13 cellular contexts compared by ENCODE assay signal in genomic region chr12:25332143-25332542, GRCh38.
DNase-seq lines count a peak whose midpoint lies in the region; ATAC-seq, FAIRE-seq and TF ChIP-seq lines count a peak whose summit lies in the region.
"Had no signal": no experiment of that assay in that cellular context is flagged by ENCODE, and none has a peak within 500 bp of the region (broad histone marks: within the 10 kb centered on the region; RNA-seq: fewer than 3 reads in every experiment).

No MANE protein-coding gene starts in this region.

- peak; percentile 97 for FAIRE-seq in GM19239 (lab: Jason Lieb, UNC)
- FAIRE-seq: G401.6 had no signal

- no peaks in the 10 kb centered on the region for H3K36me3 ChIP-seq in heart left ventricle
- H3K36me3 ChIP-seq: upper lobe of right lung had no signal

- ATAC-seq in HG02623 (IDR thresholded peaks at IDR 0.05; ENCODE audit: unreplicated experiment) (peak; percentile 91), HG03432 (IDR thresholded peaks at IDR 0.05; ENCODE audit: unreplicated experiment) (peak; percentile 84), heart left ventricle (no peak)
- ATAC-seq: PC-3, upper lobe of right lung had no signal

- H3K27ac ChIP-seq in heart left ventricle: no peak overlapping the region
- H3K27ac ChIP-seq: upper lobe of right lung had no signal

- intact Hi-C loops in heart left ventricle (cut with DNase I): no loop called here

- no peak overlapping the region for H3K4me3 ChIP-seq in heart left ventricle
- H3K4me3 ChIP-seq: upper lobe of right lung had no signal

- H3K27me3 ChIP-seq in heart left ventricle: no peaks in the 10 kb centered on the region
- H3K27me3 ChIP-seq: upper lobe of right lung had no signal

- POLR2A ChIA-PET in GM10248 (lab: Yijun Ruan, JAX): interaction anchor here (0.7 kb wide), 1 partner anchor 12 kb away, joined by 4 read pairs; no protein-coding TSS in a partner anchor

- TF ChIP-seq POLR2A in heart left ventricle (IDR thresholded peaks at IDR 0.05): no peak

- H3K9me3 ChIP-seq in heart left ventricle: no peaks in the 10 kb centered on the region
- H3K9me3 ChIP-seq: upper lobe of right lung had no signal

- no peak for TF ChIP-seq CTCF in GM10248 (IDR thresholded peaks at IDR 0.05; ENCODE audit: control extremely low read depth, extremely low read depth, low read depth, missing control alignments)
- TF ChIP-seq CTCF in heart left ventricle (IDR thresholded peaks at IDR 0.05): no peak

- 73 to 90% (median 84%) methylated on average over 3 of the region's 3 CpGs for WGBS in heart left ventricle, 4 donors

- CTCF ChIA-PET in GM10248 (lab: Yijun Ruan, JAX): no interaction called here

- DNase-seq in GM10248 (ENCODE audit: extremely low spot score) (peak; percentile 43), GM19239 (ENCODE audit: insufficient read length, low spot score) (no peak), heart left ventricle (no peak), NCI-H510A (lab: John Stamatoyannopoulos, UW) (no peak), NCI-H446 treated with DMSO at 0.1 percent for 48 hours (lab: John Stamatoyannopoulos, UW) (no peak), NCI-H510A treated with DMSO at 0.1 percent for 48 hours (lab: John Stamatoyannopoulos, UW) (no peak)
- DNase-seq: mesendoderm, NCI-H1436 treated with DMSO at 0.1 percent for 48 hours, PC-3, upper lobe of right lung had no signal

- peaks cover 0 to 9% (median 0%) of the 10 kb centered on the region in 12 donors for H3K4me1 ChIP-seq in heart left ventricle

Comparison
In these comparisons a context has a peak if more than half of its experiments do, and no peak if none do; other contexts are left out.
1. ATAC-seq: peak in HG02623 (single experiment) and HG03432 (single experiment); none in heart left ventricle (0 of 4).